Comparison of ENCODE assay signal across 27 cellular contexts in the genomic region with DNA sequence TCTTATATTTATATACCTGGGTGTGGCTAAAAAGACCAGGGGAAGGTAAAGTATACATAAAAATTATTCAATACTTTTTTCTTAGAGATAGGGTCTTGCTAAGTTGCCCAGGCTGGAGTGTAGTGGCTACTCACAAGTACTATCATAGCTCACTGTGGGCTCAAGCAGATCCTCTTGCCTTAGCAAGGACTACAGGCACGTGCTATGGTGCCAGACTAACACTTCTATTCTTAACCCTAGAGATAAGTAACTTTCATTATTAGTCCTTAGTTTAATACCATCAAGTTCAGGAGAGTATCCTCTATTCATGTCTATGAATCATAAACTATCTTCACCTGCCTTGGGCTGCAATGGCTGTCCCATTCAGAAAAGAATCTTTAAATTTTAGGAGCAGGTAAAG.
"Had no signal": no experiment of that assay in that cellular context is flagged by ENCODE, and none has a peak within 500 bp of the region (broad histone marks: within the 10 kb centered on the region; RNA-seq: fewer than 3 reads in every experiment).

No MANE protein-coding gene starts in this region.

- H3K4me1 ChIP-seq: Peyer's patch had no signal

- DNase-seq: activated CD4-positive, alpha-beta memory T cell treated with anti-CD3 and anti-CD28 coated beads for 36 hours; activated CD4-positive, alpha-beta T cell treated with anti-CD3 and anti-CD28 coated beads, Interleukin-2, amount 10 ng/mL, durations not matched to agents 7 days and 5 days; activated CD8-positive, alpha-beta memory T cell treated with anti-CD3 and anti-CD28 coated beads, Interleukin-2, amount 50 U/mL, for 48 hours; activated naive CD4-positive, alpha-beta T cell treated with anti-CD3 and anti-CD28 coated beads, Interleukin-2, amount 50 U/mL, for 16 hours; activated naive CD8-positive, alpha-beta T cell treated with anti-CD3 and anti-CD28 coated beads, Interleukin-2, amount 10 ng/mL, durations not matched to agents 7 days and 5 days; activated T-cell treated with anti-CD3 and anti-CD28 coated beads, Interleukin-2, amount 50 U/mL, for 1 hour; adrenal gland; anterior cingulate cortex; caudate nucleus; MG63; MV-4-11; NCI-H1092 treated with DMSO at 0.1 percent for 48 hours; NCI-H1417 treated with DMSO at 0.1 percent for 48 hours; NCI-H1694; NCI-H2029; NCI-H2107; NCI-H2171 treated with DMSO at 0.1 percent for 48 hours; NCI-H226; NCI-H526; NCI-H774; OCI-M1; Peyer's patch; SHP77 treated with DMSO at 0.1 percent for 48 hours; T-helper 9 cell had no signal

- H3K36me3 ChIP-seq: Peyer's patch had no signal

- H3K4me3 Mint-ChIP-seq: activated CD4-positive, alpha-beta memory T cell treated with anti-CD3 and anti-CD28 coated beads for 36 hours; activated CD4-positive, alpha-beta T cell treated with anti-CD3 and anti-CD28 coated beads, Interleukin-2, amount 10 ng/mL, durations not matched to agents 7 days and 5 days; activated naive CD8-positive, alpha-beta T cell treated with anti-CD3 and anti-CD28 coated beads, Interleukin-2, amount 10 ng/mL, durations not matched to agents 7 days and 5 days; T-helper 1 cell treated with Interleukin-12 subunit alpha and Interleukin-12 subunit beta and Interleukin-4 antibody, amounts not matched to agents 30 μg/mL and 1 μg/mL, for 36 hours; WTC11 had no signal

- H3K27me3 Mint-ChIP-seq: activated CD4-positive, alpha-beta memory T cell treated with anti-CD3 and anti-CD28 coated beads for 36 hours; activated CD4-positive, alpha-beta T cell treated with anti-CD3 and anti-CD28 coated beads, Interleukin-2, amount 10 ng/mL, durations not matched to agents 7 days and 5 days; activated naive CD8-positive, alpha-beta T cell treated with anti-CD3 and anti-CD28 coated beads, Interleukin-2, amount 10 ng/mL, durations not matched to agents 7 days and 5 days had no signal

- ATAC-seq: WTC11 had no signal

- H3K27ac Mint-ChIP-seq: activated CD4-positive, alpha-beta memory T cell treated with anti-CD3 and anti-CD28 coated beads for 36 hours; activated CD4-positive, alpha-beta T cell treated with anti-CD3 and anti-CD28 coated beads, Interleukin-2, amount 10 ng/mL, durations not matched to agents 7 days and 5 days; activated naive CD8-positive, alpha-beta T cell treated with anti-CD3 and anti-CD28 coated beads, Interleukin-2, amount 10 ng/mL, durations not matched to agents 7 days and 5 days; T-helper 1 cell treated with Interleukin-12 subunit alpha and Interleukin-12 subunit beta and Interleukin-4 antibody, amounts not matched to agents 30 μg/mL and 1 μg/mL, for 36 hours; WTC11 had no signal

- H3K9me3 ChIP-seq: adrenal gland, Peyer's patch had no signal

- H3K9me3 Mint-ChIP-seq: activated naive CD8-positive, alpha-beta T cell treated with anti-CD3 and anti-CD28 coated beads, Interleukin-2, amount 10 ng/mL, durations not matched to agents 7 days and 5 days; T-helper 1 cell treated with Interleukin-12 subunit alpha and Interleukin-12 subunit beta and Interleukin-4 antibody, amounts not matched to agents 30 μg/mL and 1 μg/mL, for 36 hours; WTC11 had no signal

- H3K4me3 ChIP-seq: adrenal gland, MG63, Peyer's patch had no signal

- H3K27me3 ChIP-seq: adrenal gland, MG63, Peyer's patch had no signal

- H3K36me3 Mint-ChIP-seq: WTC11 had no signal

- H3K27ac ChIP-seq: adrenal gland, Peyer's patch, RWPE1 had no signal
